In genomic region chr4:10093273-10093621, GRCh38 we compare ENCODE assay signal across 10 cellular contexts. TPM values are rescaled to one million over a fixed set of nuclear protein-coding genes. Genes with fewer than 3 reads are reported as not detected.
A peak's percentile ranks its signal among the peaks of the same experiment; 100 is the strongest.
DNase-seq lines count a peak whose midpoint lies in the region; ATAC-seq and TF ChIP-seq lines count a peak whose summit lies in the region.
"Had no signal": no experiment of that assay in that cellular context is flagged by ENCODE, and none has a peak within 500 bp of the region (broad histone marks: within the 10 kb centered on the region; RNA-seq: fewer than 3 reads in every experiment).

No MANE protein-coding gene starts in this region.

- H3K27me3 ChIP-seq in gastroesophageal sphincter, result no peaks in the 10 kb centered on the region

- ATAC-seq in WTC11 (no peak), gastroesophageal sphincter (no peak), GM21526 (IDR thresholded peaks at IDR 0.05; ENCODE audit: low FRiP score, unreplicated experiment) (no peak), GM21381 (IDR thresholded peaks at IDR 0.05; ENCODE audit: unreplicated experiment) (no peak), HG03135 (IDR thresholded peaks at IDR 0.05; ENCODE audit: unreplicated experiment) (no peak)

- TF ChIP-seq CTCF in CD14-positive monocyte (IDR thresholded peaks at IDR 0.05), result no peak
- TF ChIP-seq CTCF in WTC11 (IDR thresholded peaks at IDR 0.05), result no peak
- TF ChIP-seq CTCF in gastroesophageal sphincter (IDR thresholded peaks at IDR 0.05), result no peak
- TF ChIP-seq CTCF in osteocyte (IDR thresholded peaks at IDR 0.05), result no peak

- no peak for DNase-seq in CD14-positive monocyte (ENCODE audit: low spot score)
- DNase-seq in WTC11 (ENCODE audit: low spot score), result no peak
- no peak for DNase-seq in osteocyte (ENCODE audit: extremely low spot score, unreplicated experiment)
- no peak for DNase-seq in stimulated activated CD4-positive, alpha-beta T cell treated with anti-CD3 and anti-CD28 coated beads, Interleukin-12 subunit alpha, Interleukin-12 subunit beta, amount 100 ng/mL, for 4 hours
- DNase-seq: Calu3, T-helper 9 cell had no signal

- H3K4me3 Mint-ChIP-seq in CD14-positive monocyte (no peak overlapping the region), WTC11 (no peak overlapping the region), osteocyte (ENCODE audit: unreplicated experiment) (peak overlapping the region; percentile 52)

- peaks cover 0 to 1% (median 0%) of the 10 kb centered on the region in 3 donors for H3K27me3 Mint-ChIP-seq in CD14-positive monocyte (ENCODE audit: low read depth in 3 of 3)
- H3K27me3 Mint-ChIP-seq in WTC11 (ENCODE audit: low read depth), result no peaks in the 10 kb centered on the region
- no peaks in the 10 kb centered on the region for H3K27me3 Mint-ChIP-seq in osteocyte (ENCODE audit: unreplicated experiment)

- H3K27ac ChIP-seq in gastroesophageal sphincter, result peak overlapping the region; percentile 63 to 99 (median 94)

- peak overlapping the region; percentile 18 to 94 (median 78) for H3K27ac Mint-ChIP-seq in CD14-positive monocyte
- no peak overlapping the region for H3K27ac Mint-ChIP-seq in WTC11
- peak overlapping the region; percentile 97 for H3K27ac Mint-ChIP-seq in osteocyte (ENCODE audit: unreplicated experiment)

- no peak overlapping the region for H3K4me3 ChIP-seq in gastroesophageal sphincter

- H3K4me1 Mint-ChIP-seq in CD14-positive monocyte, result peaks cover 56% of the 10 kb centered on the region
- peaks cover 23% of the 10 kb centered on the region for H3K4me1 Mint-ChIP-seq in WTC11
- peaks cover 91% of the 10 kb centered on the region for H3K4me1 Mint-ChIP-seq in osteocyte (ENCODE audit: unreplicated experiment)

- 34 to 76% methylated on average over 4 to 7 of the region's 11 CpGs for WGBS in gastroesophageal sphincter (ENCODE audit: low coverage in 1 of 2), 2 donors

- peaks cover 6 to 97% (median 60%) of the 10 kb centered on the region in 3 donors for H3K4me1 ChIP-seq in gastroesophageal sphincter

- CTCF ChIA-PET in WTC11 (lab: Charles Lee), result interaction anchor here (1.9 kb wide), 1 partner anchor 65 kb away, joined by 5 read pairs; no protein-coding TSS in a partner anchor

- TF ChIP-seq EP300 in gastroesophageal sphincter (IDR thresholded peaks at IDR 0.05), result no peak

- no peaks in the 10 kb centered on the region for H3K9me3 ChIP-seq in gastroesophageal sphincter

- H3K36me3 ChIP-seq in gastroesophageal sphincter, result peaks cover 0 to 98% of the 10 kb centered on the region in 2 donors

- POLR2A ChIA-PET in WTC11 (lab: Charles Lee), result interaction anchor here (0.8 kb wide), 1 partner anchor 24 kb away, joined by 3 read pairs; the partner anchor contains the start of gene WDR1

- no peak for TF ChIP-seq POLR2A in gastroesophageal sphincter (IDR thresholded peaks at IDR 0.05)

- intact Hi-C loops in CD14-positive monocyte (cut with micrococcal nuclease), result no loop called here

- peaks cover 87 to 99% of the 10 kb centered on the region in 2 donors for H3K36me3 Mint-ChIP-seq in CD14-positive monocyte
- peaks cover 85% of the 10 kb centered on the region for H3K36me3 Mint-ChIP-seq in WTC11
- H3K36me3 Mint-ChIP-seq in osteocyte (ENCODE audit: unreplicated experiment), result peaks cover 43% of the 10 kb centered on the region

- no peaks in the 10 kb centered on the region for H3K9me3 Mint-ChIP-seq in CD14-positive monocyte
- no peaks in the 10 kb centered on the region for H3K9me3 Mint-ChIP-seq in WTC11
- H3K9me3 Mint-ChIP-seq in osteocyte (ENCODE audit: unreplicated experiment), result no peaks in the 10 kb centered on the region

TF ChIP-seq in WTC11, 78 proteins besides CTCF, POLR2A, EP300 and RAD21:
- 0 out of 2 replicates have a peak, but pooled peaks have one; percentile 11 for TF ChIP-seq USF2 (CRISPR knock-in tag; IDR thresholded peaks at IDR 0.05)
- no peak for TF ChIP-seq CBFB (CRISPR knock-in tag; IDR thresholded peaks at IDR 0.05; ENCODE audit: low read depth)

RNA-seq across cellular contexts. Expression of gene WDR1, which starts 23.4 kb away (rescaled TPM):
- 100 to 1,000 TPM; 243 to 251 TPM for polyA plus RNA-seq in CD14-positive monocyte
- 288 to 306 TPM (median 288 TPM) in 3 replicates for total RNA-seq in WTC11 (2021)
- total RNA-seq in gastroesophageal sphincter, result 100 to 1,000 TPM; 353 to 530 (median 419) TPM
- 533 and 537 TPM in 2 replicates for total RNA-seq in osteocyte
